9 cellular contexts compared by ENCODE assay signal in genomic region chr15:26081758-26082068, GRCh38.
DNase-seq lines count a peak whose midpoint lies in the region; ATAC-seq and TF ChIP-seq lines count a peak whose summit lies in the region.
"Had no signal": no experiment of that assay in that cellular context is flagged by ENCODE, and none has a peak within 500 bp of the region (broad histone marks: within the 10 kb centered on the region; RNA-seq: fewer than 3 reads in every experiment).

No MANE protein-coding gene starts in this region.

- intact Hi-C loops in heart left ventricle (cut with DNase I): loop anchor here in 1 of 10 donors (5.0 kb wide), 1 partner anchor 644 kb away; the partner anchor contains the start of gene UBE3A
- intact Hi-C loops in cardiac septum (cut with DNase I): no loop called here
- intact Hi-C loops in vagina (cut with DNase I): no loop called here

- H3K27me3 Mint-ChIP-seq in naive B cell: peaks cover 0 to 5% (median 0%) of the 10 kb centered on the region in 3 donors

- 46 to 51% (median 49%) methylated on average over 5 of the region's 5 CpGs for WGBS in heart left ventricle, 4 donors

- ATAC-seq in heart left ventricle (no peak), naive B cell (ENCODE audit: low read depth in 2 of 2) (no peak), GM19452 (IDR thresholded peaks at IDR 0.05; ENCODE audit: unreplicated experiment) (no peak), GM19328 (IDR thresholded peaks at IDR 0.05; ENCODE audit: unreplicated experiment) (no peak)

- no peaks in the 10 kb centered on the region for H3K36me3 Mint-ChIP-seq in naive B cell

- in situ Hi-C loops in astrocyte of the cerebellum (cut with HindIII; ENCODE audit: low sequenced_read_pairs): no loop called here

- H3K4me3 ChIP-seq in heart left ventricle (peak overlapping the region in 8 of 12 donors; percentile 30 to 86 (median 78)), astrocyte of the cerebellum (ENCODE audit: low read depth, low read length) (peak overlapping the region; percentile 1), vagina (peak overlapping the region; percentile 21 to 54)

- H3K4me1 Mint-ChIP-seq in naive B cell: peaks cover 33 to 45% (median 39%) of the 10 kb centered on the region in 3 donors

- peaks cover 0 to 5% (median 0%) of the 10 kb centered on the region in 7 donors for H3K9me3 Mint-ChIP-seq in naive B cell

- H3K27ac ChIP-seq in heart left ventricle (peak overlapping the region in 3 of 12 donors; percentile 35 to 94 (median 88)), vagina (peak overlapping the region; percentile 28)

- H3K36me3 ChIP-seq in heart left ventricle (no peaks in the 10 kb centered on the region), vagina (no peaks in the 10 kb centered on the region)

- peak overlapping the region; percentile 85 to 99 (median 98) for H3K27ac Mint-ChIP-seq in naive B cell

- peaks cover 0 to 7% (median 3%) of the 10 kb centered on the region in 12 donors for H3K4me1 ChIP-seq in heart left ventricle
- H3K4me1 ChIP-seq in vagina: no peaks in the 10 kb centered on the region

- H3K27me3 ChIP-seq in heart left ventricle (no peaks in the 10 kb centered on the region), vagina (no peaks in the 10 kb centered on the region)
- H3K27me3 ChIP-seq: testis had no signal

- H3K9me3 ChIP-seq in heart left ventricle: no peaks in the 10 kb centered on the region
- no peaks in the 10 kb centered on the region for H3K9me3 ChIP-seq in vagina
- H3K9me3 ChIP-seq: testis had no signal

- peak overlapping the region; percentile 84 to 95 (median 90) for H3K4me3 Mint-ChIP-seq in naive B cell

- DNase-seq in heart left ventricle: no peak
- no peak for DNase-seq in cardiac septum (ENCODE audit: low spot score)
- no peak for DNase-seq in astrocyte of the cerebellum (ENCODE audit: low read depth)
- no peak for DNase-seq in naive B cell
- no peak for DNase-seq in vagina (ENCODE audit: extremely low spot score in 2 of 2)
- no peak for DNase-seq in NCI-H526 (lab: John Stamatoyannopoulos, UW)

- no peak for TF ChIP-seq POLR2A in heart left ventricle (IDR thresholded peaks at IDR 0.05)
- TF ChIP-seq POLR2A in vagina (IDR thresholded peaks at IDR 0.05): no peak

- TF ChIP-seq CTCF in heart left ventricle (IDR thresholded peaks at IDR 0.05): no peak
- no peak for TF ChIP-seq CTCF in astrocyte of the cerebellum (IDR thresholded peaks at IDR 0.05; ENCODE audit: low read depth, low read length, missing control alignments)
- no peak for TF ChIP-seq CTCF in vagina (IDR thresholded peaks at IDR 0.05)

Comparison
In these comparisons a context has a peak if more than half of its experiments do, and no peak if none do; other contexts are left out.
1. H3K4me3 ChIP-seq: peak in every context shown above with its lines; median percentile 78 in heart left ventricle; 38 in vagina; 1 in astrocyte of the cerebellum.